Comparison of ENCODE assay signal across 10 cellular contexts in the genomic region with DNA sequence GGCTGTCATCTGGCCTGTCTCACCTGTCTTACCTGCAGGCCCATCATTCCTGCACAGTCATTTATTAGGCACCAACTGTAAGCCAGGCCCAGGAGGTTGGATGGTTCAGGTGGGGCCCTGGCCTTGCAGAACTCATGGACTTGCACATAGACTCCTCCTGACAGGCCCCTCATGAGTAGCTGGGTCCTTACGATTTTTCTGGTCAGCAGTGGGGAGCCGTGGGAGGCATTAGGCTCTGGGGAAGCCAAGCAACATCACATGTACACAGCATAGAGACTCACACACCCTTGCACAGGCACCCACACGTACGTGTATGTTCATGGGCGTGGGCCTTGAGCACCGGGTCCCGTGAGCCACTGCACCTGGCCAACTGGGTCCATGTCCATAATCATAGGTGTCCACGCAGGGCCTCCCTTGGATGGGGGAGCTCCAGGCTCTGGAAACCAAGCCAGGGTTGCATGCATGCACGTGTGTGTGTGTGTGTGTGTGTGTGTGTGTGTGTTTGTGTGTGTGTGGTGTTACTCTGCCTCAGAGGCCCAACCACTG. TPM values are rescaled to one million over a fixed set of nuclear protein-coding genes. Genes with fewer than 3 reads are reported as not detected.
DNase-seq lines count a peak whose midpoint lies in the region; ATAC-seq, FAIRE-seq and TF ChIP-seq lines count a peak whose summit lies in the region.
"Had no signal": no experiment of that assay in that cellular context is flagged by ENCODE, and none has a peak within 500 bp of the region (broad histone marks: within the 10 kb centered on the region; RNA-seq: fewer than 3 reads in every experiment).

No MANE protein-coding gene starts in this region.

- H3K9me1 ChIP-seq in K562 (ENCODE audit: control insufficient read depth, insufficient read depth, low read length): no peaks in the 10 kb centered on the region

- H3K9me3 Mint-ChIP-seq in activated CD4-positive, alpha-beta T cell treated with anti-CD3 and anti-CD28 coated beads, Interleukin-2, amount 10 ng/mL, durations not matched to agents 7 days and 5 days: no peaks in the 10 kb centered on the region
- H3K9me3 Mint-ChIP-seq: mesothelial cell of epicardium had no signal

- H3K27me3 Mint-ChIP-seq in activated CD4-positive, alpha-beta T cell treated with anti-CD3 and anti-CD28 coated beads, Interleukin-2, amount 10 ng/mL, durations not matched to agents 7 days and 5 days: no peaks in the 10 kb centered on the region

- peaks cover 15% of the 10 kb centered on the region for H3K36me3 Mint-ChIP-seq in activated CD4-positive, alpha-beta T cell treated with anti-CD3 and anti-CD28 coated beads, Interleukin-2, amount 10 ng/mL, durations not matched to agents 7 days and 5 days (ENCODE audit: low read depth)
- H3K36me3 Mint-ChIP-seq: mesothelial cell of epicardium had no signal

- peak overlapping the region; percentile 93 for H3K27ac ChIP-seq in K562 (ENCODE audit: extremely low read depth, low read depth, low read length)
- peak overlapping the region in 1 of 5 donors; percentile 65 for H3K27ac ChIP-seq in adrenal gland

- TF ChIP-seq POLR2A in K562 (conservative IDR thresholded peaks at IDR 0.05) (no peak), adrenal gland (IDR thresholded peaks at IDR 0.05) (no peak)

- H2AFZ ChIP-seq in K562 (ENCODE audit: low read depth, low read length): no peak overlapping the region; the same call in 1 of the 2 replicates

- no peak overlapping the region for H3K4me3 ChIP-seq in K562
- no peak overlapping the region for H3K4me3 ChIP-seq in adrenal gland

- no peaks in the 10 kb centered on the region for H3K9me3 ChIP-seq in K562 (replicated peaks; ENCODE audit: control insufficient read depth, insufficient read depth, low read depth, low read length)
- no peaks in the 10 kb centered on the region for H3K9me3 ChIP-seq in adrenal gland (replicated peaks in 1 of 3)

- H3K4me1 Mint-ChIP-seq in activated CD4-positive, alpha-beta T cell treated with anti-CD3 and anti-CD28 coated beads, Interleukin-2, amount 10 ng/mL, durations not matched to agents 7 days and 5 days: peaks cover 96% of the 10 kb centered on the region

- H3K9ac ChIP-seq in K562 (ENCODE audit: insufficient read depth in 1 of 2, low read depth in 2 of 2, low read length in 2 of 2): peak overlapping the region; percentile 72 to 78; a peak in 3 of 4 replicates

- H3K4me1 ChIP-seq in K562 (replicated peaks in 1 of 2; ENCODE audit: control insufficient read depth in 2 of 2, insufficient read depth in 2 of 2, low read length in 2 of 2) (peaks cover 54% of the 10 kb centered on the region in 2 experiments), adrenal gland (replicated peaks in 1 of 2) (peaks cover 0 to 3% of the 10 kb centered on the region in 2 donors)

- H4K20me1 ChIP-seq in K562 (replicated peaks; ENCODE audit: control insufficient read depth, insufficient read depth, low read length): no peaks in the 10 kb centered on the region

- H3K4me2 ChIP-seq in K562 (ENCODE audit: insufficient read depth, low read length): peak overlapping the region; percentile 68

- no peak for FAIRE-seq in K562 (lab: Jason Lieb, UNC)

- CTCF ChIA-PET in activated CD4-positive, alpha-beta T cell treated with anti-CD3 and anti-CD28 coated beads, Interleukin-2, amount 10 ng/mL, durations not matched to agents 7 days and 5 days (lab: Charles Lee): interaction anchor here (0.6 to 11.1 kb wide), 12 partner anchors 8 to 879 kb away, joined by 3 to 284 read pairs (median 4); a partner anchor contains a TSS
- CTCF ChIA-PET in K562 (lab: Yijun Ruan, JAX; ENCODE audit: low intra/inter-chr PET ratio): no interaction called here

- POLR2A ChIA-PET in activated CD4-positive, alpha-beta T cell treated with anti-CD3 and anti-CD28 coated beads, Interleukin-2, amount 10 ng/mL, durations not matched to agents 7 days and 5 days (lab: Charles Lee): interaction anchor here (0.7 to 7.3 kb wide), 9 partner anchors 12 to 25 kb away, joined by 3 to 76 read pairs (median 5); a partner anchor contains a TSS
- POLR2A ChIA-PET in K562 (lab: Yijun Ruan, JAX): interaction anchor here (0.6 to 5.3 kb wide), 13 partner anchors 9 to 1371 kb away, joined by 3 to 44 read pairs (median 4); a partner anchor contains a TSS

- no peaks in the 10 kb centered on the region for H3K79me2 ChIP-seq in K562 (ENCODE audit: control insufficient read depth, insufficient read depth, low read length)

- in situ Hi-C loops in K562 (cut with MboI): no loop called here

- no TSS peak for BruUV-seq in K562 (replicated peaks; lab: Mats Ljungman, UMichigan)

- H3K27ac Mint-ChIP-seq in activated CD4-positive, alpha-beta T cell treated with anti-CD3 and anti-CD28 coated beads, Interleukin-2, amount 10 ng/mL, durations not matched to agents 7 days and 5 days: peak overlapping the region; percentile 96
- H3K27ac Mint-ChIP-seq: mesothelial cell of epicardium had no signal

- intact Hi-C loops in K562 (cut with micrococcal nuclease): loop anchor here (1.0 to 2.0 kb wide), 2 partner anchors 10 to 14 kb away; no protein-coding TSS in a partner anchor
- intact Hi-C loops in adrenal gland (cut with DNase I): no loop called here

- H3K27me3 ChIP-seq in K562 (ENCODE audit: control insufficient read depth in 2 of 2, insufficient read depth in 2 of 2, low read length in 2 of 2): no peaks in the 10 kb centered on the region
- no peaks in the 10 kb centered on the region for H3K27me3 ChIP-seq in adrenal gland

- no peaks in the 10 kb centered on the region for H3K36me3 ChIP-seq in K562 (ENCODE audit: control insufficient read depth, insufficient read depth, low read length)
- no peaks in the 10 kb centered on the region for H3K36me3 ChIP-seq in adrenal gland (replicated peaks in 1 of 2)

- H3K4me3 Mint-ChIP-seq in activated CD4-positive, alpha-beta T cell treated with anti-CD3 and anti-CD28 coated beads, Interleukin-2, amount 10 ng/mL, durations not matched to agents 7 days and 5 days: peak overlapping the region; percentile 70
- H3K4me3 Mint-ChIP-seq: mesothelial cell of epicardium had no signal

- TF ChIP-seq CTCF in K562 (IDR thresholded peaks at IDR 0.05 in 2 of 3, conservative IDR thresholded peaks at IDR 0.05 in 1 of 3; ENCODE audit: insufficient read depth in 2 of 3, low read depth in 1 of 3, low read length in 3 of 3) (no peak), adrenal gland (IDR thresholded peaks at IDR 0.05) (no peak)

- no peak for TF ChIP-seq RAD21 in K562 (CRISPR knock-in tag; conservative IDR thresholded peaks at IDR 0.05 in 1 of 2, IDR thresholded peaks at IDR 0.05 in 1 of 2)

- TF ChIP-seq EP300 in K562 (IDR thresholded peaks at IDR 0.05; ENCODE audit: low read length): no peak

- DNase-seq in activated CD4-positive, alpha-beta T cell treated with anti-CD3 and anti-CD28 coated beads, Interleukin-2, amount 10 ng/mL, durations not matched to agents 7 days and 5 days: no peak
- DNase-seq in activated CD4-positive, alpha-beta T cell treated with anti-CD3 and anti-CD28 coated beads for 4 hours: no peak
- DNase-seq in K562 (ENCODE audit: extremely low read depth in 1 of 4, low spot score in 3 of 4) (no peak), LoVo (ENCODE audit: low spot score) (no peak), activated gamma-delta T cell treated with Interleukin-2 at 50 U/mL for 16 hours (no peak), adrenal gland (no peak)
- peak; percentile 33 for DNase-seq in stimulated activated CD4-positive, alpha-beta T cell treated with anti-CD3 and anti-CD28 coated beads, Interleukin-4, amount 100 ng/mL, for 24 hours
- DNase-seq: SHP77 treated with DMSO at 0.1 percent for 48 hours had no signal

- WGBS in K562 (ENCODE audit: insufficient coverage, low coverage, missing lambda C conversion rate): 12% methylated on average over 8 of the region's 9 CpGs
- 63 to 78% (median 74%) methylated on average over 8 to 9 of the region's 9 CpGs for WGBS in adrenal gland, 4 donors

- peak; percentile 3 for ATAC-seq in HG03432 (IDR thresholded peaks at IDR 0.05; ENCODE audit: unreplicated experiment)
- peak; percentile 12 for ATAC-seq in K562

RNA-seq across cellular contexts. Expression of a gene that starts 20.3 kb away (rescaled TPM):
- total RNA-seq in activated CD4-positive, alpha-beta T cell treated with anti-CD3 and anti-CD28 coated beads, Interleukin-2, amount 10 ng/mL, durations not matched to agents 7 days and 5 days: 100 to 1,000 TPM; 300 to 308 TPM
- total RNA-seq in K562 (2011; cell fraction: chromatin; rRNA removed; ENCODE audit: low replicate concordance): 49.9 and 136 TPM in 2 replicates
- 106 and 113 TPM in 2 replicates for total RNA-seq in K562 (2011; cell fraction: nucleolus; rRNA removed)
- total RNA-seq in K562 (2011; cell fraction: nucleoplasm; rRNA removed): 71.7 and 77.8 TPM in 2 replicates
- total RNA-seq in K562 (2014; rRNA removed): 18.3 and 34.5 TPM in 2 replicates
- total RNA-seq in K562 (2014; rRNA removed; fragmentation: Illumina TruSeq; extraction: Trizol): 5.1 and 6.9 TPM in 2 replicates
- total RNA-seq in K562 (2015; rRNA removed; fragmentation: Illumina TruSeq; extraction: Trizol): 12.8 and 15.2 TPM in 2 replicates
- 47.7 and 48.8 TPM in 2 replicates for total RNA-seq in K562 (2021)
- polyA plus RNA-seq in K562 (2011; rRNA removed): 24.8 and 59.4 TPM in 2 replicates
- 64.1 and 81.7 TPM in 2 replicates for polyA plus RNA-seq in K562 (2011; cell fraction: cytosol; rRNA removed)
- 104 and 152 TPM in 2 replicates for polyA plus RNA-seq in K562 (2011; cell fraction: nucleus; rRNA removed)
- polyA plus RNA-seq in K562 (2012): 53.6 and 84.7 TPM in 2 replicates
- polyA plus RNA-seq in K562 (2014; fragmentation: Illumina TruSeq; extraction: Trizol): 41.9 and 52.8 TPM in 2 replicates
- 1 to 10 TPM; 1.7 to 3.5 TPM for polyA plus RNA-seq in K562 (2014; fragmentation: Nextera tagmentation; extraction: Ambion mirVana)
- polyA plus RNA-seq in K562 (2014; rRNA removed): 29.2 and 38.1 TPM in 2 replicates
- 30.2 and 35.6 TPM in 2 replicates for polyA minus RNA-seq in K562 (2011; rRNA and poly(A)+ RNA removed)
- 50.6 and 68.9 TPM in 2 replicates for polyA minus RNA-seq in K562 (2011; cell fraction: cytosol; rRNA and poly(A)+ RNA removed)
- polyA minus RNA-seq in K562 (2011; cell fraction: nucleus; rRNA and poly(A)+ RNA removed): 72.0 and 98.5 TPM in 2 replicates
- total RNA-seq in adrenal gland: 10 to 100 TPM in 2 of 8 donors, 1 to 10 TPM in 6; 5.0 to 12.6 (median 6.5) TPM
- polyA plus RNA-seq in adrenal gland: 1 to 10 TPM; 1.8 to 9.1 (median 4.7) TPM

RNA-seq across cellular contexts. Expression of a gene that starts 21.9 kb away (rescaled TPM):
- total RNA-seq in activated CD4-positive, alpha-beta T cell treated with anti-CD3 and anti-CD28 coated beads, Interleukin-2, amount 10 ng/mL, durations not matched to agents 7 days and 5 days: 10 to 100 TPM; 42.3 to 49.0 TPM
- 44.0 and 89.1 TPM in 2 replicates for total RNA-seq in K562 (2011; cell fraction: chromatin; rRNA removed; ENCODE audit: low replicate concordance)
- total RNA-seq in K562 (2011; cell fraction: nucleolus; rRNA removed): 41.2 and 43.2 TPM in 2 replicates
- 47.0 and 67.9 TPM in 2 replicates for total RNA-seq in K562 (2011; cell fraction: nucleoplasm; rRNA removed)
- total RNA-seq in K562 (2014; rRNA removed) (8.0 and 13.7 TPM in 2 replicates), K562 (2014; rRNA removed; fragmentation: Illumina TruSeq; extraction: Trizol) (8.0 and 10.9 TPM in 2 replicates), K562 (2015; rRNA removed; fragmentation: Illumina TruSeq; extraction: Trizol) (9.7 and 11.4 TPM in 2 replicates), K562 (2021) (15.9 and 16.8 TPM in 2 replicates), adrenal gland (10 to 100 TPM in 7 of 8 donors, 1 to 10 TPM in 1; 9.1 to 38.2 (median 18.6) TPM)
- polyA plus RNA-seq in K562 (2011; rRNA removed) (12.1 and 13.5 TPM in 2 replicates), K562 (2014; fragmentation: Illumina TruSeq; extraction: Trizol) (12.3 and 13.2 TPM in 2 replicates), K562 (2014; fragmentation: Nextera tagmentation; extraction: Ambion mirVana) (1 to 10 TPM; 2.0 to 5.2 TPM), K562 (2014; rRNA removed) (13.9 and 17.8 TPM in 2 replicates), adrenal gland (10 to 100 TPM in 2 of 3 donors, 1 to 10 TPM in 1; 9.3 to 46.4 (median 25.3) TPM)
- polyA plus RNA-seq in K562 (2011; cell fraction: cytosol; rRNA removed): 12.1 and 20.2 TPM in 2 replicates
- polyA plus RNA-seq in K562 (2011; cell fraction: nucleus; rRNA removed): 58.3 and 71.6 TPM in 2 replicates
- polyA plus RNA-seq in K562 (2012): 11.0 and 19.9 TPM in 2 replicates
- 8.5 and 8.9 TPM in 2 replicates for polyA minus RNA-seq in K562 (2011; rRNA and poly(A)+ RNA removed)
- 4.0 and 4.7 TPM in 2 replicates for polyA minus RNA-seq in K562 (2011; cell fraction: cytosol; rRNA and poly(A)+ RNA removed)
- 19.1 and 28.0 TPM in 2 replicates for polyA minus RNA-seq in K562 (2011; cell fraction: nucleus; rRNA and poly(A)+ RNA removed)

RNA-seq across cellular contexts. Expression of a gene that starts 23.7 kb away (rescaled TPM):
- total RNA-seq in activated CD4-positive, alpha-beta T cell treated with anti-CD3 and anti-CD28 coated beads, Interleukin-2, amount 10 ng/mL, durations not matched to agents 7 days and 5 days: 10 to 100 TPM; 29.0 to 33.9 TPM
- total RNA-seq in K562 (2011; cell fraction: chromatin; rRNA removed; ENCODE audit: low replicate concordance): 1.4 and 3.5 TPM in 2 replicates
- 1.7 and 2.3 TPM in 2 replicates for total RNA-seq in K562 (2011; cell fraction: nucleolus; rRNA removed)
- 1.2 and 1.4 TPM in 2 replicates for total RNA-seq in K562 (2011; cell fraction: nucleoplasm; rRNA removed)
- 0.95 and 1.3 TPM in 2 replicates for total RNA-seq in K562 (2014; rRNA removed)
- total RNA-seq in K562 (2014; rRNA removed; fragmentation: Illumina TruSeq; extraction: Trizol): 0.83 and 1.1 TPM in 2 replicates
- total RNA-seq in K562 (2015; rRNA removed; fragmentation: Illumina TruSeq; extraction: Trizol): 0.94 and 1.4 TPM in 2 replicates
- 0.65 and 2.0 TPM in 2 replicates for total RNA-seq in K562 (2021)
- polyA plus RNA-seq in K562 (2011; rRNA removed): 2.3 and 3.9 TPM in 2 replicates
- 4.6 and 5.2 TPM in 2 replicates for polyA plus RNA-seq in K562 (2011; cell fraction: cytosol; rRNA removed)
- 5.5 and 6.0 TPM in 2 replicates for polyA plus RNA-seq in K562 (2011; cell fraction: nucleus; rRNA removed)
- 1.7 and 2.7 TPM in 2 replicates for polyA plus RNA-seq in K562 (2012)
- 0.91 and 1.5 TPM in 2 replicates for polyA plus RNA-seq in K562 (2014; fragmentation: Illumina TruSeq; extraction: Trizol)
- under 1 TPM; 0.01 to 0.14 TPM for polyA plus RNA-seq in K562 (2014; fragmentation: Nextera tagmentation; extraction: Ambion mirVana)
- 0.38 and 0.82 TPM in 2 replicates for polyA plus RNA-seq in K562 (2014; rRNA removed)
- polyA minus RNA-seq in K562 (2011; rRNA and poly(A)+ RNA removed): 1.6 and 1.9 TPM in 2 replicates
- polyA minus RNA-seq in K562 (2011; cell fraction: cytosol; rRNA and poly(A)+ RNA removed): 0.73 and 2.0 TPM in 2 replicates
- 1.1 and 1.4 TPM in 2 replicates for polyA minus RNA-seq in K562 (2011; cell fraction: nucleus; rRNA and poly(A)+ RNA removed)
- 10 to 100 TPM; 10.6 to 44.3 (median 18.9) TPM for total RNA-seq in adrenal gland
- polyA plus RNA-seq in adrenal gland: 1 to 10 TPM; 6.6 to 9.8 (median 9.0) TPM

RNA-seq across cellular contexts. Expression of a gene that starts 25.7 kb away (rescaled TPM):
- 100 to 1,000 TPM; 135 to 140 TPM for total RNA-seq in activated CD4-positive, alpha-beta T cell treated with anti-CD3 and anti-CD28 coated beads, Interleukin-2, amount 10 ng/mL, durations not matched to agents 7 days and 5 days
- 27.9 and 57.1 TPM in 2 replicates for total RNA-seq in K562 (2011; cell fraction: chromatin; rRNA removed; ENCODE audit: low replicate concordance)
- 43.4 and 54.2 TPM in 2 replicates for total RNA-seq in K562 (2011; cell fraction: nucleolus; rRNA removed)
- total RNA-seq in K562 (2011; cell fraction: nucleoplasm; rRNA removed): 39.5 and 46.4 TPM in 2 replicates
- total RNA-seq in K562 (2014; rRNA removed) (43.3 and 51.5 TPM in 2 replicates), K562 (2014; rRNA removed; fragmentation: Illumina TruSeq; extraction: Trizol) (29.9 and 33.3 TPM in 2 replicates), K562 (2015; rRNA removed; fragmentation: Illumina TruSeq; extraction: Trizol) (40.0 and 41.2 TPM in 2 replicates), K562 (2021) (49.6 and 55.1 TPM in 2 replicates), adrenal gland (100 to 1,000 TPM in 1 of 8 donors, 10 to 100 TPM in 7; 49.6 to 101 (median 68.2) TPM)
- polyA plus RNA-seq in K562 (2011; rRNA removed) (56.4 and 60.2 TPM in 2 replicates), K562 (2014; fragmentation: Illumina TruSeq; extraction: Trizol) (54.0 and 55.2 TPM in 2 replicates), K562 (2014; fragmentation: Nextera tagmentation; extraction: Ambion mirVana) (10 to 100 TPM in 1 of 2 experiments, 1 to 10 TPM in 1; 8.0 to 12.2 TPM), K562 (2014; rRNA removed) (34.5 and 47.2 TPM in 2 replicates), adrenal gland (10 to 100 TPM; 40.6 to 55.0 (median 50.9) TPM)
- 66.5 and 92.3 TPM in 2 replicates for polyA plus RNA-seq in K562 (2011; cell fraction: cytosol; rRNA removed)
- 53.3 and 62.7 TPM in 2 replicates for polyA plus RNA-seq in K562 (2011; cell fraction: nucleus; rRNA removed)
- polyA plus RNA-seq in K562 (2012): 47.4 and 54.4 TPM in 2 replicates
- polyA minus RNA-seq in K562 (2011; rRNA and poly(A)+ RNA removed): 42.4 and 60.6 TPM in 2 replicates
- polyA minus RNA-seq in K562 (2011; cell fraction: cytosol; rRNA and poly(A)+ RNA removed): 22.8 and 28.5 TPM in 2 replicates
- polyA minus RNA-seq in K562 (2011; cell fraction: nucleus; rRNA and poly(A)+ RNA removed): 17.6 and 22.2 TPM in 2 replicates
